ENCODE assay signal across 7 cellular contexts in genomic region chr10:88989824-88990527, GRCh38. TPM values are rescaled to one million over a fixed set of nuclear protein-coding genes. Genes with fewer than 3 reads are reported as not detected.
DNase-seq lines count a peak whose midpoint lies in the region; ATAC-seq and TF ChIP-seq lines count a peak whose summit lies in the region.

No MANE protein-coding gene starts in this region.

- no peak for TF ChIP-seq EP300 in neural cell (conservative IDR thresholded peaks at IDR 0.05; ENCODE audit: poor library complexity, severe bottlenecking)

- H3K4me3 Mint-ChIP-seq in T-helper 2 cell treated with Interferon-gamma antibody and Interleukin-4, amounts not matched to agents 5 μg/mL and 100 μg/mL, for 36 hours: peak overlapping the region; percentile 94

- TF ChIP-seq CTCF in neural cell (IDR thresholded peaks at IDR 0.05; ENCODE audit: poor library complexity, severe bottlenecking): no peak

- no peak for TF ChIP-seq RAD21 in neural cell (conservative IDR thresholded peaks at IDR 0.05)

- no peaks in the 10 kb centered on the region for H3K79me2 ChIP-seq in neural cell (replicated peaks; ENCODE audit: insufficient read depth, low read length)

- peaks cover 27% of the 10 kb centered on the region for H3K27me3 ChIP-seq in neural cell (ENCODE audit: insufficient read depth, low read depth, low read length)

- H3K36me3 Mint-ChIP-seq in T-helper 2 cell treated with Interferon-gamma antibody and Interleukin-4, amounts not matched to agents 5 μg/mL and 100 μg/mL, for 36 hours (ENCODE audit: low read depth): peaks cover 25% of the 10 kb centered on the region

- H3K27ac ChIP-seq in neural cell (ENCODE audit: low read length): no peak overlapping the region

- H3K4me2 ChIP-seq in neural cell (ENCODE audit: low read length): no peak overlapping the region

- ATAC-seq in GM18867 (IDR thresholded peaks at IDR 0.05; ENCODE audit: unreplicated experiment) (peak; percentile 2), HG03095 (IDR thresholded peaks at IDR 0.05; ENCODE audit: unreplicated experiment) (peak; percentile 23), GM18868 (IDR thresholded peaks at IDR 0.05; ENCODE audit: unreplicated experiment) (no peak)

- H3K9ac ChIP-seq in neural cell (ENCODE audit: low read length): no peak overlapping the region

- H3K9me3 ChIP-seq in neural cell (ENCODE audit: low read length): no peaks in the 10 kb centered on the region

- H3K4me3 ChIP-seq in neural cell (ENCODE audit: low read length): peak overlapping the region; percentile 77

- H3K27me3 Mint-ChIP-seq in T-helper 2 cell treated with Interferon-gamma antibody and Interleukin-4, amounts not matched to agents 5 μg/mL and 100 μg/mL, for 36 hours (ENCODE audit: low read depth): no peaks in the 10 kb centered on the region

- H3K9me2 ChIP-seq in neural cell (ENCODE audit: insufficient read depth, low read length): no peaks in the 10 kb centered on the region

- no peak for DNase-seq in T-helper 2 cell treated with Interferon-gamma antibody and Interleukin-4, amounts not matched to agents 5 μg/mL and 100 μg/mL, for 36 hours (ENCODE audit: low spot score)
- DNase-seq in fibroblast of gingiva (ENCODE audit: low read depth) (peak; percentile 98), cerebellar nuclear complex (lab: John Stamatoyannopoulos, UW) (no peak)

- H3K36me3 ChIP-seq in neural cell (ENCODE audit: insufficient read depth, low read length): no peaks in the 10 kb centered on the region

- no peaks in the 10 kb centered on the region for H4K20me1 ChIP-seq in neural cell (ENCODE audit: insufficient read depth)

- peaks cover 53% of the 10 kb centered on the region for H3K4me1 Mint-ChIP-seq in T-helper 2 cell treated with Interferon-gamma antibody and Interleukin-4, amounts not matched to agents 5 μg/mL and 100 μg/mL, for 36 hours (ENCODE audit: low read depth)

- H3K9me3 Mint-ChIP-seq in T-helper 2 cell treated with Interferon-gamma antibody and Interleukin-4, amounts not matched to agents 5 μg/mL and 100 μg/mL, for 36 hours: peaks cover 11% of the 10 kb centered on the region

- no peaks in the 10 kb centered on the region for H3F3A ChIP-seq in neural cell (ENCODE audit: insufficient read depth, low read length, poor library complexity, severe bottlenecking)

- H3K27ac Mint-ChIP-seq in T-helper 2 cell treated with Interferon-gamma antibody and Interleukin-4, amounts not matched to agents 5 μg/mL and 100 μg/mL, for 36 hours: peak overlapping the region; percentile 94

- no peak overlapping the region for H2AFZ ChIP-seq in neural cell (ENCODE audit: low read depth, low read length)

TF ChIP-seq in neural cell, 6 proteins besides CTCF, POLR2A, EP300 and RAD21:
- TF ChIP-seq TAF1 (IDR thresholded peaks at IDR 0.05; ENCODE audit: low read depth): no peak
- no peak for TF ChIP-seq SMC3 (conservative IDR thresholded peaks at IDR 0.05; ENCODE audit: poor library complexity)
- TF ChIP-seq REST (IDR thresholded peaks at IDR 0.05; ENCODE audit: borderline replicate concordance): no peak
- TF ChIP-seq EZH2 (IDR thresholded peaks at IDR 0.05; ENCODE audit: borderline replicate concordance, insufficient read depth, low read length, poor library complexity, severe bottlenecking): no peak
- no peak for TF ChIP-seq MXI1 (conservative IDR thresholded peaks at IDR 0.05; ENCODE audit: poor library complexity, severe bottlenecking)
- TF ChIP-seq POLR2AphosphoS5 (IDR thresholded peaks at IDR 0.05): no peak
TF ChIP-seq in neural cell: peak in this region for 0.

RNA-seq across cellular contexts. Expression of gene FAS, which starts 0.6 kb away (rescaled TPM):
- polyA plus RNA-seq in neural cell: 1.2 and 2.5 TPM in 2 replicates
- 1.6 and 3.7 TPM in 2 replicates for polyA minus RNA-seq in neural cell

RNA-seq across cellular contexts. Expression of gene ACTA2, which starts 37.4 kb away (rescaled TPM):
- 0.53 and 1.2 TPM in 2 replicates for polyA plus RNA-seq in neural cell
- polyA minus RNA-seq in neural cell: 0.58 and 0.97 TPM in 2 replicates
